ENCODE assay signal across 1 cellular context in the genomic region with DNA sequence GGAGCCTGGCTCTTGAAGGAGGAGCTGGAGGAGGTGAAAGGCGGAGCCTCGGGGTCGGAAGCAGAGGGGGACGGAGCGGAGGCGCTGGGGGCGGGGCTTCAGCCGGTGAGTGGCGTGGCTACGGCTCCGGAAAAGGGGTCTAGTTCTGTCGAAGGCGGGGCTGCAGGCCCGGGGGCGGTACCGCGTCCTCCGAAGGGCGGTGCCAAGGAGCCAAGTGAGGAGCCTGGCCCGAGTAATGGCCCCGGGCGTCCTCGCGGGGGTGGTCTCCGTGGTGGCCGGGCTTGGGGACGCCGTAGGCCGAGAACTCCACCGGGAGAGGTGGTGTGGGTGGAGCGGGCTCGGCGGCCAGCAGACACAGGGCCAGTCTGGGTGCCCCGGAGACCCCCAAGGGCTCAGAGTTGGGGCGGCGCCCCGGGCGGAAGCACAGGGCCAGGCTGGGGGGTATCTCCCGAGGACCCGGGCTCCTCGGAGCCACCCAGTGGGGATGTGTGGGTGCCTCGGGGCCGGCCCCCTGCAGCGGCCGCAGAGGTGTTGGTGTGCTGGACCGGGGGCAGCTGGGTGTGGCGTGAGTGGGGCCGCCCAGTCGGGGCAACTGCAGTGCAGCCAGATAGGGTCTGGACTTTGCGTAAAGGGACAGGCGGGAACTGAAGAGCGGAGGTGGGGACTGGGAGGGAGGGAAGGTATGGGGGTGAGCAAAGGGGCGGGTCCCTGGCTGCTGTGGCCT.
TF ChIP-seq lines count a peak whose summit lies in the region.

No MANE protein-coding gene starts in this region.

TF ChIP-seq in HEK293, 187 proteins besides CTCF, POLR2A, EP300 and RAD21 (continued from another document and continues in another):
- TF ChIP-seq, protein P1, sequence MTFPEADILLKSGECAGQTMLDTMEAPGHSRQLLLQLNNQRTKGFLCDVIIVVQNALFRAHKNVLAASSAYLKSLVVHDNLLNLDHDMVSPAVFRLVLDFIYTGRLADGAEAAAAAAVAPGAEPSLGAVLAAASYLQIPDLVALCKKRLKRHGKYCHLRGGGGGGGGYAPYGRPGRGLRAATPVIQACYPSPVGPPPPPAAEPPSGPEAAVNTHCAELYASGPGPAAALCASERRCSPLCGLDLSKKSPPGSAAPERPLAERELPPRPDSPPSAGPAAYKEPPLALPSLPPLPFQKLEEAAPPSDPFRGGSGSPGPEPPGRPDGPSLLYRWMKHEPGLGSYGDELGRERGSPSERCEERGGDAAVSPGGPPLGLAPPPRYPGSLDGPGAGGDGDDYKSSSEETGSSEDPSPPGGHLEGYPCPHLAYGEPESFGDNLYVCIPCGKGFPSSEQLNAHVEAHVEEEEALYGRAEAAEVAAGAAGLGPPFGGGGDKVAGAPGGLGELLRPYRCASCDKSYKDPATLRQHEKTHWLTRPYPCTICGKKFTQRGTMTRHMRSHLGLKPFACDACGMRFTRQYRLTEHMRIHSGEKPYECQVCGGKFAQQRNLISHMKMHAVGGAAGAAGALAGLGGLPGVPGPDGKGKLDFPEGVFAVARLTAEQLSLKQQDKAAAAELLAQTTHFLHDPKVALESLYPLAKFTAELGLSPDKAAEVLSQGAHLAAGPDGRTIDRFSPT (tag by site-specific recombination; IDR thresholded peaks at IDR 0.05) = peak; percentile 56; the same call in 1 of the 2 replicates
- TF ChIP-seq ZNF140 (tag by site-specific recombination; IDR thresholded peaks at IDR 0.05) = no peak
- TF ChIP-seq KLF9 (tag by site-specific recombination; IDR thresholded peaks at IDR 0.05; ENCODE audit: low read depth) = no peak; the same call in none of the 2 replicates
- TF ChIP-seq ZNF701 (tag by site-specific recombination; IDR thresholded peaks at IDR 0.05) = no peak
- no peak for TF ChIP-seq ZFP37 (tag by site-specific recombination; IDR thresholded peaks at IDR 0.05)
- TF ChIP-seq, protein P2, sequence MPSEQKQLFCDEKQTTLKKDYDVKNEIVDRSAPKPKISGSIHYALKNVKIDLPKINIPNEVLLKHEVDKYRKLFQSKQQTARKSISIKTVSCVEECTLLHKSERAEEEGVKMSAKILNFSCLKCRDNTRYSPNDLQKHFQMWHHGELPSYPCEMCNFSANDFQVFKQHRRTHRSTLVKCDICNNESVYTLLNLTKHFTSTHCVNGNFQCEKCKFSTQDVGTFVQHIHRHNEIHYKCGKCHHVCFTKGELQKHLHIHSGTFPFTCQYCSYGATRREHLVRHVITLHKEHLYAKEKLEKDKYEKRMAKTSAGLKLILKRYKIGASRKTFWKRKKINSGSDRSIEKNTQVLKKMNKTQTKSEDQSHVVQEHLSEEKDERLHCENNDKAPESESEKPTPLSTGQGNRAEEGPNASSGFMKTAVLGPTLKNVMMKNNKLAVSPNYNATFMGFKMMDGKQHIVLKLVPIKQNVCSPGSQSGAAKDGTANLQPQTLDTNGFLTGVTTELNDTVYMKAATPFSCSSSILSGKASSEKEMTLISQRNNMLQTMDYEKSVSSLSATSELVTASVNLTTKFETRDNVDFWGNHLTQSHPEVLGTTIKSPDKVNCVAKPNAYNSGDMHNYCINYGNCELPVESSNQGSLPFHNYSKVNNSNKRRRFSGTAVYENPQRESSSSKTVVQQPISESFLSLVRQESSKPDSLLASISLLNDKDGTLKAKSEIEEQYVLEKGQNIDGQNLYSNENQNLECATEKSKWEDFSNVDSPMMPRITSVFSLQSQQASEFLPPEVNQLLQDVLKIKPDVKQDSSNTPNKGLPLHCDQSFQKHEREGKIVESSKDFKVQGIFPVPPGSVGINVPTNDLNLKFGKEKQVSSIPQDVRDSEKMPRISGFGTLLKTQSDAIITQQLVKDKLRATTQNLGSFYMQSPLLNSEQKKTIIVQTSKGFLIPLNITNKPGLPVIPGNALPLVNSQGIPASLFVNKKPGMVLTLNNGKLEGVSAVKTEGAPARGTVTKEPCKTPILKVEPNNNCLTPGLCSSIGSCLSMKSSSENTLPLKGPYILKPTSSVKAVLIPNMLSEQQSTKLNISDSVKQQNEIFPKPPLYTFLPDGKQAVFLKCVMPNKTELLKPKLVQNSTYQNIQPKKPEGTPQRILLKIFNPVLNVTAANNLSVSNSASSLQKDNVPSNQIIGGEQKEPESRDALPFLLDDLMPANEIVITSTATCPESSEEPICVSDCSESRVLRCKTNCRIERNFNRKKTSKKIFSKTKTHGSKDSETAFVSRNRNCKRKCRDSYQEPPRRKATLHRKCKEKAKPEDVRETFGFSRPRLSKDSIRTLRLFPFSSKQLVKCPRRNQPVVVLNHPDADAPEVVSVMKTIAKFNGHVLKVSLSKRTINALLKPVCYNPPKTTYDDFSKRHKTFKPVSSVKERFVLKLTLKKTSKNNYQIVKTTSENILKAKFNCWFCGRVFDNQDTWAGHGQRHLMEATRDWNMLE (tag by site-specific recombination; conservative IDR thresholded peaks at IDR 0.05; ENCODE audit: low read depth) = no peak
- TF ChIP-seq ZNF138 (tag by site-specific recombination; IDR thresholded peaks at IDR 0.05; ENCODE audit: borderline replicate concordance) = no peak
- TF ChIP-seq, protein P3, sequence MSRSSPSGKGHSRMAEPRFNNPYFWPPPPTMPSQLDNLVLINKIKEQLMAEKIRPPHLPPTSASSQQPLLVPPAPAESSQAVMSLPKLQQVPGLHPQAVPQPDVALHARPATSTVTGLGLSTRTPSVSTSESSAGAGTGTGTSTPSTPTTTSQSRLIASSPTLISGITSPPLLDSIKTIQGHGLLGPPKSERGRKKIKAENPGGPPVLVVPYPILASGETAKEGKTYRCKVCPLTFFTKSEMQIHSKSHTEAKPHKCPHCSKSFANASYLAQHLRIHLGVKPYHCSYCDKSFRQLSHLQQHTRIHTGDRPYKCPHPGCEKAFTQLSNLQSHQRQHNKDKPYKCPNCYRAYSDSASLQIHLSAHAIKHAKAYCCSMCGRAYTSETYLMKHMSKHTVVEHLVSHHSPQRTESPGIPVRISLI (tag by site-specific recombination; IDR thresholded peaks at IDR 0.05) = no peak
- TF ChIP-seq PRDM1 (tag by site-specific recombination; IDR thresholded peaks at IDR 0.05) = no peak
- no peak for TF ChIP-seq ZNF10 (tag by site-specific recombination; IDR thresholded peaks at IDR 0.05)
- TF ChIP-seq SCRT2 (tag by site-specific recombination; IDR thresholded peaks at IDR 0.05) = no peak
- no peak for TF ChIP-seq ZNF596 (tag by site-specific recombination; IDR thresholded peaks at IDR 0.05)
- peak; percentile 56; the same call in 1 of the 2 replicates for TF ChIP-seq ZBTB7A (tag by site-specific recombination; IDR thresholded peaks at IDR 0.05; ENCODE audit: low read depth)
- TF ChIP-seq, protein P4, sequence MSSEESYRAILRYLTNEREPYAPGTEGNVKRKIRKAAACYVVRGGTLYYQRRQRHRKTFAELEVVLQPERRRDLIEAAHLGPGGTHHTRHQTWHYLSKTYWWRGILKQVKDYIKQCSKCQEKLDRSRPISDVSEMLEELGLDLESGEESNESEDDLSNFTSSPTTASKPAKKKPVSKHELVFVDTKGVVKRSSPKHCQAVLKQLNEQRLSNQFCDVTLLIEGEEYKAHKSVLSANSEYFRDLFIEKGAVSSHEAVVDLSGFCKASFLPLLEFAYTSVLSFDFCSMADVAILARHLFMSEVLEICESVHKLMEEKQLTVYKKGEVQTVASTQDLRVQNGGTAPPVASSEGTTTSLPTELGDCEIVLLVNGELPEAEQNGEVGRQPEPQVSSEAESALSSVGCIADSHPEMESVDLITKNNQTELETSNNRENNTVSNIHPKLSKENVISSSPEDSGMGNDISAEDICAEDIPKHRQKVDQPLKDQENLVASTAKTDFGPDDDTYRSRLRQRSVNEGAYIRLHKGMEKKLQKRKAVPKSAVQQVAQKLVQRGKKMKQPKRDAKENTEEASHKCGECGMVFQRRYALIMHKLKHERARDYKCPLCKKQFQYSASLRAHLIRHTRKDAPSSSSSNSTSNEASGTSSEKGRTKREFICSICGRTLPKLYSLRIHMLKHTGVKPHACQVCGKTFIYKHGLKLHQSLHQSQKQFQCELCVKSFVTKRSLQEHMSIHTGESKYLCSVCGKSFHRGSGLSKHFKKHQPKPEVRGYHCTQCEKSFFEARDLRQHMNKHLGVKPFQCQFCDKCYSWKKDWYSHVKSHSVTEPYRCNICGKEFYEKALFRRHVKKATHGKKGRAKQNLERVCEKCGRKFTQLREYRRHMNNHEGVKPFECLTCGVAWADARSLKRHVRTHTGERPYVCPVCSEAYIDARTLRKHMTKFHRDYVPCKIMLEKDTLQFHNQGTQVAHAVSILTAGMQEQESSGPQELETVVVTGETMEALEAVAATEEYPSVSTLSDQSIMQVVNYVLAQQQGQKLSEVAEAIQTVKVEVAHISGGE (tag by site-specific recombination; conservative IDR thresholded peaks at IDR 0.05; ENCODE audit: low read depth) = peak; percentile 90
- TF ChIP-seq ZFP69B (tag by site-specific recombination; IDR thresholded peaks at IDR 0.05) = peak; percentile 17; the same call in 1 of the 2 replicates
- 0 out of 2 replicates have a peak, but pooled peaks have one; percentile 15 for TF ChIP-seq ZNF610 (tag by site-specific recombination; IDR thresholded peaks at IDR 0.05; ENCODE audit: borderline replicate concordance)
- TF ChIP-seq, protein P5, sequence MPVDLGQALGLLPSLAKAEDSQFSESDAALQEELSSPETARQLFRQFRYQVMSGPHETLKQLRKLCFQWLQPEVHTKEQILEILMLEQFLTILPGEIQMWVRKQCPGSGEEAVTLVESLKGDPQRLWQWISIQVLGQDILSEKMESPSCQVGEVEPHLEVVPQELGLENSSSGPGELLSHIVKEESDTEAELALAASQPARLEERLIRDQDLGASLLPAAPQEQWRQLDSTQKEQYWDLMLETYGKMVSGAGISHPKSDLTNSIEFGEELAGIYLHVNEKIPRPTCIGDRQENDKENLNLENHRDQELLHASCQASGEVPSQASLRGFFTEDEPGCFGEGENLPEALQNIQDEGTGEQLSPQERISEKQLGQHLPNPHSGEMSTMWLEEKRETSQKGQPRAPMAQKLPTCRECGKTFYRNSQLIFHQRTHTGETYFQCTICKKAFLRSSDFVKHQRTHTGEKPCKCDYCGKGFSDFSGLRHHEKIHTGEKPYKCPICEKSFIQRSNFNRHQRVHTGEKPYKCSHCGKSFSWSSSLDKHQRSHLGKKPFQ (tag by site-specific recombination; IDR thresholded peaks at IDR 0.05) = no peak
- no peak for TF ChIP-seq ZNF549 (tag by site-specific recombination; IDR thresholded peaks at IDR 0.05)
- TF ChIP-seq ZNF768 (tag by site-specific recombination; IDR thresholded peaks at IDR 0.05) = no peak
- no peak for TF ChIP-seq ZNF658 (tag by site-specific recombination; IDR thresholded peaks at IDR 0.05)
- TF ChIP-seq ZNF23 (tag by site-specific recombination; IDR thresholded peaks at IDR 0.05; ENCODE audit: borderline replicate concordance) = no peak
- TF ChIP-seq, protein P6, sequence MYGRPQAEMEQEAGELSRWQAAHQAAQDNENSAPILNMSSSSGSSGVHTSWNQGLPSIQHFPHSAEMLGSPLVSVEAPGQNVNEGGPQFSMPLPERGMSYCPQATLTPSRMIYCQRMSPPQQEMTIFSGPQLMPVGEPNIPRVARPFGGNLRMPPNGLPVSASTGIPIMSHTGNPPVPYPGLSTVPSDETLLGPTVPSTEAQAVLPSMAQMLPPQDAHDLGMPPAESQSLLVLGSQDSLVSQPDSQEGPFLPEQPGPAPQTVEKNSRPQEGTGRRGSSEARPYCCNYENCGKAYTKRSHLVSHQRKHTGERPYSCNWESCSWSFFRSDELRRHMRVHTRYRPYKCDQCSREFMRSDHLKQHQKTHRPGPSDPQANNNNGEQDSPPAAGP (tag by site-specific recombination; IDR thresholded peaks at IDR 0.05) = peak; percentile 22; the same call in 1 of the 2 replicates
- no peak for TF ChIP-seq SCRT1 (tag by site-specific recombination; IDR thresholded peaks at IDR 0.05; ENCODE audit: borderline replicate concordance)
- no peak for TF ChIP-seq ZNF16 (tag by site-specific recombination; IDR thresholded peaks at IDR 0.05; ENCODE audit: low read depth)
- TF ChIP-seq ZNF654 (tag by site-specific recombination; IDR thresholded peaks at IDR 0.05; ENCODE audit: low read depth) = no peak
- peak; percentile 19; the same call in 1 of the 2 replicates for TF ChIP-seq YY1 (tag by site-specific recombination; IDR thresholded peaks at IDR 0.05)
- TF ChIP-seq, protein P7, sequence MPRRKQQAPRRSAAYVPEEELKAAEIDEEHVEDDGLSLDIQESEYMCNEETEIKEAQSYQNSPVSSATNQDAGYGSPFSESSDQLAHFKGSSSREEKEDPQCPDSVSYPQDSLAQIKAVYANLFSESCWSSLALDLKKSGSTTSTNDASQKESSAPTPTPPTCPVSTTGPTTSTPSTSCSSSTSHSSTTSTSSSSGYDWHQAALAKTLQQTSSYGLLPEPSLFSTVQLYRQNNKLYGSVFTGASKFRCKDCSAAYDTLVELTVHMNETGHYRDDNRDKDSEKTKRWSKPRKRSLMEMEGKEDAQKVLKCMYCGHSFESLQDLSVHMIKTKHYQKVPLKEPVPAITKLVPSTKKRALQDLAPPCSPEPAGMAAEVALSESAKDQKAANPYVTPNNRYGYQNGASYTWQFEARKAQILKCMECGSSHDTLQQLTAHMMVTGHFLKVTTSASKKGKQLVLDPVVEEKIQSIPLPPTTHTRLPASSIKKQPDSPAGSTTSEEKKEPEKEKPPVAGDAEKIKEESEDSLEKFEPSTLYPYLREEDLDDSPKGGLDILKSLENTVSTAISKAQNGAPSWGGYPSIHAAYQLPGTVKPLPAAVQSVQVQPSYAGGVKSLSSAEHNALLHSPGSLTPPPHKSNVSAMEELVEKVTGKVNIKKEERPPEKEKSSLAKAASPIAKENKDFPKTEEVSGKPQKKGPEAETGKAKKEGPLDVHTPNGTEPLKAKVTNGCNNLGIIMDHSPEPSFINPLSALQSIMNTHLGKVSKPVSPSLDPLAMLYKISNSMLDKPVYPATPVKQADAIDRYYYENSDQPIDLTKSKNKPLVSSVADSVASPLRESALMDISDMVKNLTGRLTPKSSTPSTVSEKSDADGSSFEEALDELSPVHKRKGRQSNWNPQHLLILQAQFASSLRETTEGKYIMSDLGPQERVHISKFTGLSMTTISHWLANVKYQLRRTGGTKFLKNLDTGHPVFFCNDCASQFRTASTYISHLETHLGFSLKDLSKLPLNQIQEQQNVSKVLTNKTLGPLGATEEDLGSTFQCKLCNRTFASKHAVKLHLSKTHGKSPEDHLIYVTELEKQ (tag by site-specific recombination; IDR thresholded peaks at IDR 0.05; ENCODE audit: borderline replicate concordance) = no peak
- TF ChIP-seq ZSCAN30 (tag by site-specific recombination; IDR thresholded peaks at IDR 0.05) = no peak
- no peak for TF ChIP-seq ZNF830 (tag by site-specific recombination; IDR thresholded peaks at IDR 0.05; ENCODE audit: low read depth)
- no peak for TF ChIP-seq ZNF221 (tag by site-specific recombination; IDR thresholded peaks at IDR 0.05; ENCODE audit: borderline replicate concordance)
- TF ChIP-seq ZNF335 (tag by site-specific recombination; conservative IDR thresholded peaks at IDR 0.05) = peak; percentile 83
- TF ChIP-seq ZNF423 (tag by site-specific recombination; IDR thresholded peaks at IDR 0.05) = peak; percentile 80
- no peak for TF ChIP-seq HOXC10 (CRISPR knock-in tag; IDR thresholded peaks at IDR 0.05)
- peak; percentile 91 for TF ChIP-seq SP3 (tag by site-specific recombination; IDR thresholded peaks at IDR 0.05)
